Comparison of ENCODE assay signal across 1 cellular context in the genomic region with DNA sequence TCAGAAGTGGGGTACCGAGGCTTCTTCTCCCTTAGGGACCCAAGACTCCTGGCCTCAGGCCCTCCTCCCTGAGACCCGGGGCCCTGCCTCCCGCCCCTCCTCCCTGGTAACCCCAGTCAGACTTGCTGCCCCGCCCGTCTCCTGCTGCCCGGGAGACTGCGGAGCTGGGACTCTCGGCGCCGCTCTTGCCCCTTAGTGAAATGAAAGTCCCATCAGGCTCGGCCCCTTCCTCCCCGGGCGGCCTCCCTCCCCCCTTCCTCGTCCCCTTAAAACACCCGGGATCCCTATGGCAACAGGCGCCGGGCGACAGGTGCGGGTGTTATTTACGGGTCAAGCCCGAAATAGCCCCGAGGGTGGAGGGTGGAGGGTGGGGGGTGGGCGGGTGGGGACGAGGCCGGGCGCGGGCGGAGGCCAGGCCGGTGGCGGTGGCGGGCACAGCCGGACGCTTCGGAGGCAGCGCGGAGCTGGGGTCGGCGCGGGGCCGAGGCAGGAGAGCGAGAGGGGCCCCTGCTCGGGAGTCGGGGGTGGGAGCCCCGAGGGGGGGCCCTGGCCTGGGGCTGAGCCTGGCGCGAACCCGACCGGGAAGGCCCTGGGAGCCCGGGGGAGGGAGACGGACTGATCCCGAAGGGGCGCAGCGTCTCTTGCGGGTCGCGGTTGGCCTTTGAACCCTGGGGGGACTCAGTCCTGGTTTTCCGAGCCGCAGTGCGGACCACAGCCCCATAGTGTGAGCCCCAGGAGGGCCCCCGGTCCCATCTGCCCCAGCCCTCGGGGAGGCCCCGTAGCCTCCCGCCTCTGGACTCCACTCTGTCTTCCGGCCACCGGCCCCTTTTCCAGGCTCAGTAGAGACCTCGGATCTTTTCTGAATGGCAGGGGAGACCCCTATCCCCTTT.
A peak's percentile ranks its signal among the peaks of the same experiment; 100 is the strongest.
TF ChIP-seq lines count a peak whose summit lies in the region.

A gene with protein sequence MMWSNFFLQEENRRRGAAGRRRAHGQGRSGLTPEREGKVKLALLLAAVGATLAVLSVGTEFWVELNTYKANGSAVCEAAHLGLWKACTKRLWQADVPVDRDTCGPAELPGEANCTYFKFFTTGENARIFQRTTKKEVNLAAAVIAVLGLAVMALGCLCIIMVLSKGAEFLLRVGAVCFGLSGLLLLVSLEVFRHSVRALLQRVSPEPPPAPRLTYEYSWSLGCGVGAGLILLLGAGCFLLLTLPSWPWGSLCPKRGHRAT (plus strand): TSS at position 414 of the 890 bp plus-strand sequence. CDS start 1,241 bp downstream, outside the sequence.

TF ChIP-seq in HEK293, 187 proteins besides CTCF, POLR2A, EP300 and RAD21 (continued from another document and continues in another):
- TF ChIP-seq, protein P1, sequence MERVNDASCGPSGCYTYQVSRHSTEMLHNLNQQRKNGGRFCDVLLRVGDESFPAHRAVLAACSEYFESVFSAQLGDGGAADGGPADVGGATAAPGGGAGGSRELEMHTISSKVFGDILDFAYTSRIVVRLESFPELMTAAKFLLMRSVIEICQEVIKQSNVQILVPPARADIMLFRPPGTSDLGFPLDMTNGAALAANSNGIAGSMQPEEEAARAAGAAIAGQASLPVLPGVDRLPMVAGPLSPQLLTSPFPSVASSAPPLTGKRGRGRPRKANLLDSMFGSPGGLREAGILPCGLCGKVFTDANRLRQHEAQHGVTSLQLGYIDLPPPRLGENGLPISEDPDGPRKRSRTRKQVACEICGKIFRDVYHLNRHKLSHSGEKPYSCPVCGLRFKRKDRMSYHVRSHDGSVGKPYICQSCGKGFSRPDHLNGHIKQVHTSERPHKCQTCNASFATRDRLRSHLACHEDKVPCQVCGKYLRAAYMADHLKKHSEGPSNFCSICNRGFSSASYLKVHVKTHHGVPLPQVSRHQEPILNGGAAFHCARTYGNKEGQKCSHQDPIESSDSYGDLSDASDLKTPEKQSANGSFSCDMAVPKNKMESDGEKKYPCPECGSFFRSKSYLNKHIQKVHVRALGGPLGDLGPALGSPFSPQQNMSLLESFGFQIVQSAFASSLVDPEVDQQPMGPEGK (tag by site-specific recombination; IDR thresholded peaks at IDR 0.05), result 0 out of 2 replicates have a peak, but pooled peaks have one; percentile 47
- TF ChIP-seq ZBTB17 (tag by site-specific recombination; IDR thresholded peaks at IDR 0.05) (no peak), SP2 (tag by site-specific recombination; IDR thresholded peaks at IDR 0.05) (peak; percentile 61), ZNF366 (tag by site-specific recombination; conservative IDR thresholded peaks at IDR 0.05) (no peak), GFI1B (tag by site-specific recombination; IDR thresholded peaks at IDR 0.05) (no peak), SETDB1 (IDR thresholded peaks at IDR 0.05; ENCODE audit: insufficient read length, low read length) (no peak), ZNF843 (tag by site-specific recombination; IDR thresholded peaks at IDR 0.05) (no peak), ZBTB20 (tag by site-specific recombination; IDR thresholded peaks at IDR 0.05) (peak; percentile 88), ZNF37A (tag by site-specific recombination; IDR thresholded peaks at IDR 0.05) (no peak), KLF1 (tag by site-specific recombination; IDR thresholded peaks at IDR 0.05) (peak; percentile 63), ZNF501 (tag by site-specific recombination; IDR thresholded peaks at IDR 0.05) (no peak), ZNF202 (tag by site-specific recombination; IDR thresholded peaks at IDR 0.05; ENCODE audit: borderline replicate concordance) (no peak), ZNF394 (tag by site-specific recombination; IDR thresholded peaks at IDR 0.05; ENCODE audit: borderline replicate concordance) (no peak)
- TF ChIP-seq, protein P2, sequence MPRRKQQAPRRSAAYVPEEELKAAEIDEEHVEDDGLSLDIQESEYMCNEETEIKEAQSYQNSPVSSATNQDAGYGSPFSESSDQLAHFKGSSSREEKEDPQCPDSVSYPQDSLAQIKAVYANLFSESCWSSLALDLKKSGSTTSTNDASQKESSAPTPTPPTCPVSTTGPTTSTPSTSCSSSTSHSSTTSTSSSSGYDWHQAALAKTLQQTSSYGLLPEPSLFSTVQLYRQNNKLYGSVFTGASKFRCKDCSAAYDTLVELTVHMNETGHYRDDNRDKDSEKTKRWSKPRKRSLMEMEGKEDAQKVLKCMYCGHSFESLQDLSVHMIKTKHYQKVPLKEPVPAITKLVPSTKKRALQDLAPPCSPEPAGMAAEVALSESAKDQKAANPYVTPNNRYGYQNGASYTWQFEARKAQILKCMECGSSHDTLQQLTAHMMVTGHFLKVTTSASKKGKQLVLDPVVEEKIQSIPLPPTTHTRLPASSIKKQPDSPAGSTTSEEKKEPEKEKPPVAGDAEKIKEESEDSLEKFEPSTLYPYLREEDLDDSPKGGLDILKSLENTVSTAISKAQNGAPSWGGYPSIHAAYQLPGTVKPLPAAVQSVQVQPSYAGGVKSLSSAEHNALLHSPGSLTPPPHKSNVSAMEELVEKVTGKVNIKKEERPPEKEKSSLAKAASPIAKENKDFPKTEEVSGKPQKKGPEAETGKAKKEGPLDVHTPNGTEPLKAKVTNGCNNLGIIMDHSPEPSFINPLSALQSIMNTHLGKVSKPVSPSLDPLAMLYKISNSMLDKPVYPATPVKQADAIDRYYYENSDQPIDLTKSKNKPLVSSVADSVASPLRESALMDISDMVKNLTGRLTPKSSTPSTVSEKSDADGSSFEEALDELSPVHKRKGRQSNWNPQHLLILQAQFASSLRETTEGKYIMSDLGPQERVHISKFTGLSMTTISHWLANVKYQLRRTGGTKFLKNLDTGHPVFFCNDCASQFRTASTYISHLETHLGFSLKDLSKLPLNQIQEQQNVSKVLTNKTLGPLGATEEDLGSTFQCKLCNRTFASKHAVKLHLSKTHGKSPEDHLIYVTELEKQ (tag by site-specific recombination; IDR thresholded peaks at IDR 0.05; ENCODE audit: borderline replicate concordance), result no peak
- TF ChIP-seq, protein P3, sequence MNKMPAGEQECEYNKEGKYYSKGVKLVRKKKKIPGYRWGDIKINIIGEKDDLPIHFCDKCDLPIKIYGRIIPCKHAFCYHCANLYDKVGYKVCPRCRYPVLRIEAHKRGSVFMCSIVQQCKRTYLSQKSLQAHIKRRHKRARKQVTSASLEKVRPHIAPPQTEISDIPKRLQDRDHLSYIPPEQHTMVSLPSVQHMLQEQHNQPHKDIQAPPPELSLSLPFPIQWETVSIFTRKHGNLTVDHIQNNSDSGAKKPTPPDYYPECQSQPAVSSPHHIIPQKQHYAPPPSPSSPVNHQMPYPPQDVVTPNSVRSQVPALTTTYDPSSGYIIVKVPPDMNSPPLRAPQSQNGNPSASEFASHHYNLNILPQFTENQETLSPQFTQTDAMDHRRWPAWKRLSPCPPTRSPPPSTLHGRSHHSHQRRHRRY (tag by site-specific recombination; IDR thresholded peaks at IDR 0.05), result no peak
- TF ChIP-seq, protein P4, sequence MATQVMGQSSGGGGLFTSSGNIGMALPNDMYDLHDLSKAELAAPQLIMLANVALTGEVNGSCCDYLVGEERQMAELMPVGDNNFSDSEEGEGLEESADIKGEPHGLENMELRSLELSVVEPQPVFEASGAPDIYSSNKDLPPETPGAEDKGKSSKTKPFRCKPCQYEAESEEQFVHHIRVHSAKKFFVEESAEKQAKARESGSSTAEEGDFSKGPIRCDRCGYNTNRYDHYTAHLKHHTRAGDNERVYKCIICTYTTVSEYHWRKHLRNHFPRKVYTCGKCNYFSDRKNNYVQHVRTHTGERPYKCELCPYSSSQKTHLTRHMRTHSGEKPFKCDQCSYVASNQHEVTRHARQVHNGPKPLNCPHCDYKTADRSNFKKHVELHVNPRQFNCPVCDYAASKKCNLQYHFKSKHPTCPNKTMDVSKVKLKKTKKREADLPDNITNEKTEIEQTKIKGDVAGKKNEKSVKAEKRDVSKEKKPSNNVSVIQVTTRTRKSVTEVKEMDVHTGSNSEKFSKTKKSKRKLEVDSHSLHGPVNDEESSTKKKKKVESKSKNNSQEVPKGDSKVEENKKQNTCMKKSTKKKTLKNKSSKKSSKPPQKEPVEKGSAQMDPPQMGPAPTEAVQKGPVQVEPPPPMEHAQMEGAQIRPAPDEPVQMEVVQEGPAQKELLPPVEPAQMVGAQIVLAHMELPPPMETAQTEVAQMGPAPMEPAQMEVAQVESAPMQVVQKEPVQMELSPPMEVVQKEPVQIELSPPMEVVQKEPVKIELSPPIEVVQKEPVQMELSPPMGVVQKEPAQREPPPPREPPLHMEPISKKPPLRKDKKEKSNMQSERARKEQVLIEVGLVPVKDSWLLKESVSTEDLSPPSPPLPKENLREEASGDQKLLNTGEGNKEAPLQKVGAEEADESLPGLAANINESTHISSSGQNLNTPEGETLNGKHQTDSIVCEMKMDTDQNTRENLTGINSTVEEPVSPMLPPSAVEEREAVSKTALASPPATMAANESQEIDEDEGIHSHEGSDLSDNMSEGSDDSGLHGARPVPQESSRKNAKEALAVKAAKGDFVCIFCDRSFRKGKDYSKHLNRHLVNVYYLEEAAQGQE (tag by site-specific recombination; IDR thresholded peaks at IDR 0.05), result no peak
- TF ChIP-seq, protein P5, sequence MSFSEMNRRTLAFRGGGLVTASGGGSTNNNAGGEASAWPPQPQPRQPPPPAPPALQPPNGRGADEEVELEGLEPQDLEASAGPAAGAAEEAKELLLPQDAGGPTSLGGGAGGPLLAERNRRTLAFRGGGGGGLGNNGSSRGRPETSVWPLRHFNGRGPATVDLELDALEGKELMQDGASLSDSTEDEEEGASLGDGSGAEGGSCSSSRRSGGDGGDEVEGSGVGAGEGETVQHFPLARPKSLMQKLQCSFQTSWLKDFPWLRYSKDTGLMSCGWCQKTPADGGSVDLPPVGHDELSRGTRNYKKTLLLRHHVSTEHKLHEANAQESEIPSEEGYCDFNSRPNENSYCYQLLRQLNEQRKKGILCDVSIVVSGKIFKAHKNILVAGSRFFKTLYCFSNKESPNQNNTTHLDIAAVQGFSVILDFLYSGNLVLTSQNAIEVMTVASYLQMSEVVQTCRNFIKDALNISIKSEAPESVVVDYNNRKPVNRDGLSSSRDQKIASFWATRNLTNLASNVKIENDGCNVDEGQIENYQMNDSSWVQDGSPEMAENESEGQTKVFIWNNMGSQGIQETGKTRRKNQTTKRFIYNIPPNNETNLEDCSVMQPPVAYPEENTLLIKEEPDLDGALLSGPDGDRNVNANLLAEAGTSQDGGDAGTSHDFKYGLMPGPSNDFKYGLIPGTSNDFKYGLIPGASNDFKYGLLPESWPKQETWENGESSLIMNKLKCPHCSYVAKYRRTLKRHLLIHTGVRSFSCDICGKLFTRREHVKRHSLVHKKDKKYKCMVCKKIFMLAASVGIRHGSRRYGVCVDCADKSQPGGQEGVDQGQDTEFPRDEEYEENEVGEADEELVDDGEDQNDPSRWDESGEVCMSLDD (tag by site-specific recombination; IDR thresholded peaks at IDR 0.05), result peak; percentile 23; the same call in 1 of the 2 replicates
- TF ChIP-seq, protein P6, sequence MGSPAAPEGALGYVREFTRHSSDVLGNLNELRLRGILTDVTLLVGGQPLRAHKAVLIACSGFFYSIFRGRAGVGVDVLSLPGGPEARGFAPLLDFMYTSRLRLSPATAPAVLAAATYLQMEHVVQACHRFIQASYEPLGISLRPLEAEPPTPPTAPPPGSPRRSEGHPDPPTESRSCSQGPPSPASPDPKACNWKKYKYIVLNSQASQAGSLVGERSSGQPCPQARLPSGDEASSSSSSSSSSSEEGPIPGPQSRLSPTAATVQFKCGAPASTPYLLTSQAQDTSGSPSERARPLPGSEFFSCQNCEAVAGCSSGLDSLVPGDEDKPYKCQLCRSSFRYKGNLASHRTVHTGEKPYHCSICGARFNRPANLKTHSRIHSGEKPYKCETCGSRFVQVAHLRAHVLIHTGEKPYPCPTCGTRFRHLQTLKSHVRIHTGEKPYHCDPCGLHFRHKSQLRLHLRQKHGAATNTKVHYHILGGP (tag by site-specific recombination; IDR thresholded peaks at IDR 0.05), result no peak
- TF ChIP-seq, protein P7, sequence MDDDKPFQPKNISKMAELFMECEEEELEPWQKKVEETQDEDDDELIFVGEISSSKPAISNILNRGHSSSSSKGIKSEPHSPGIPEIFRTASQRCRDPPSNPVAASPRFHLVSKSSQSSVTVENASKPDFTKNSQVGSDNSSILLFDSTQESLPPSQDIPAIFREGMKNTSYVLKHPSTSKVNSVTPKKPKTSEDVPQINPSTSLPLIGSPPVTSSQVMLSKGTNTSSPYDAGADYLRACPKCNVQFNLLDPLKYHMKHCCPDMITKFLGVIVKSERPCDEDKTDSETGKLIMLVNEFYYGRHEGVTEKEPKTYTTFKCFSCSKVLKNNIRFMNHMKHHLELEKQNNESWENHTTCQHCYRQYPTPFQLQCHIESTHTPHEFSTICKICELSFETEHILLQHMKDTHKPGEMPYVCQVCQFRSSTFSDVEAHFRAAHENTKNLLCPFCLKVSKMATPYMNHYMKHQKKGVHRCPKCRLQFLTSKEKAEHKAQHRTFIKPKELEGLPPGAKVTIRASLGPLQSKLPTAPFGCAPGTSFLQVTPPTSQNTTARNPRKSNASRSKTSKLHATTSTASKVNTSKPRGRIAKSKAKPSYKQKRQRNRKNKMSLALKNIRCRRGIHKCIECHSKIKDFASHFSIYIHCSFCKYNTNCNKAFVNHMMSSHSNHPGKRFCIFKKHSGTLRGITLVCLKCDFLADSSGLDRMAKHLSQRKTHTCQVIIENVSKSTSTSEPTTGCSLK (tag by site-specific recombination; IDR thresholded peaks at IDR 0.05), result no peak
- TF ChIP-seq, protein P8, sequence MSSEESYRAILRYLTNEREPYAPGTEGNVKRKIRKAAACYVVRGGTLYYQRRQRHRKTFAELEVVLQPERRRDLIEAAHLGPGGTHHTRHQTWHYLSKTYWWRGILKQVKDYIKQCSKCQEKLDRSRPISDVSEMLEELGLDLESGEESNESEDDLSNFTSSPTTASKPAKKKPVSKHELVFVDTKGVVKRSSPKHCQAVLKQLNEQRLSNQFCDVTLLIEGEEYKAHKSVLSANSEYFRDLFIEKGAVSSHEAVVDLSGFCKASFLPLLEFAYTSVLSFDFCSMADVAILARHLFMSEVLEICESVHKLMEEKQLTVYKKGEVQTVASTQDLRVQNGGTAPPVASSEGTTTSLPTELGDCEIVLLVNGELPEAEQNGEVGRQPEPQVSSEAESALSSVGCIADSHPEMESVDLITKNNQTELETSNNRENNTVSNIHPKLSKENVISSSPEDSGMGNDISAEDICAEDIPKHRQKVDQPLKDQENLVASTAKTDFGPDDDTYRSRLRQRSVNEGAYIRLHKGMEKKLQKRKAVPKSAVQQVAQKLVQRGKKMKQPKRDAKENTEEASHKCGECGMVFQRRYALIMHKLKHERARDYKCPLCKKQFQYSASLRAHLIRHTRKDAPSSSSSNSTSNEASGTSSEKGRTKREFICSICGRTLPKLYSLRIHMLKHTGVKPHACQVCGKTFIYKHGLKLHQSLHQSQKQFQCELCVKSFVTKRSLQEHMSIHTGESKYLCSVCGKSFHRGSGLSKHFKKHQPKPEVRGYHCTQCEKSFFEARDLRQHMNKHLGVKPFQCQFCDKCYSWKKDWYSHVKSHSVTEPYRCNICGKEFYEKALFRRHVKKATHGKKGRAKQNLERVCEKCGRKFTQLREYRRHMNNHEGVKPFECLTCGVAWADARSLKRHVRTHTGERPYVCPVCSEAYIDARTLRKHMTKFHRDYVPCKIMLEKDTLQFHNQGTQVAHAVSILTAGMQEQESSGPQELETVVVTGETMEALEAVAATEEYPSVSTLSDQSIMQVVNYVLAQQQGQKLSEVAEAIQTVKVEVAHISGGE (tag by site-specific recombination; conservative IDR thresholded peaks at IDR 0.05; ENCODE audit: low read depth), result no peak
- TF ChIP-seq, protein P9, sequence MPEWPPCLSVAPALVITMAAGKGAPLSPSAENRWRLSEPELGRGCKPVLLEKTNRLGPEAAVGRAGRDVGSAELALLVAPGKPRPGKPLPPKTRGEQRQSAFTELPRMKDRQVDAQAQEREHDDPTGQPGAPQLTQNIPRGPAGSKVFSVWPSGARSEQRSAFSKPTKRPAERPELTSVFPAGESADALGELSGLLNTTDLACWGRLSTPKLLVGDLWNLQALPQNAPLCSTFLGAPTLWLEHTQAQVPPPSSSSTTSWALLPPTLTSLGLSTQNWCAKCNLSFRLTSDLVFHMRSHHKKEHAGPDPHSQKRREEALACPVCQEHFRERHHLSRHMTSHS (tag by site-specific recombination; IDR thresholded peaks at IDR 0.05), result no peak
